ENCODE assay signal across 21 cellular contexts in genomic region chr20:24059174-24059573, GRCh38.
"Had no signal": no experiment of that assay in that cellular context is flagged by ENCODE, and none has a peak within 500 bp of the region (broad histone marks: within the 10 kb centered on the region; RNA-seq: fewer than 3 reads in every experiment).

No MANE protein-coding gene starts in this region.

- H3K4me3 ChIP-seq: K562 had no signal

- H3K4me2 ChIP-seq: KMS-11, SK-N-SH had no signal

- H3K9me3 ChIP-seq: SK-N-SH had no signal

- H3K27ac ChIP-seq: KMS-11, RWPE1 had no signal

- ATAC-seq: K562 had no signal

- H3K36me3 Mint-ChIP-seq: IgD-negative memory B cell had no signal

- H3K4me3 Mint-ChIP-seq: IgD-negative memory B cell had no signal

- H3K4me1 Mint-ChIP-seq: IgD-negative memory B cell had no signal

- DNase-seq: Kasumi-1, MM.1S, NCI-H1092 treated with DMSO at 0.1 percent for 48 hours, NCI-H1436, NCI-H187, NCI-H2029, NCI-H2081 treated with DMSO at 0.1 percent for 48 hours, NCI-H2171, NCI-H226, NCI-H446, NCI-H510A, NCI-H524 treated with DMSO at 0.1 percent for 48 hours, NCI-H69, NCI-H774, SHP77, SK-N-SH, SW 1271 had no signal

- H3K9ac ChIP-seq: KMS-11, SK-N-SH had no signal
